15 cellular contexts compared by ENCODE assay signal in the genomic region with DNA sequence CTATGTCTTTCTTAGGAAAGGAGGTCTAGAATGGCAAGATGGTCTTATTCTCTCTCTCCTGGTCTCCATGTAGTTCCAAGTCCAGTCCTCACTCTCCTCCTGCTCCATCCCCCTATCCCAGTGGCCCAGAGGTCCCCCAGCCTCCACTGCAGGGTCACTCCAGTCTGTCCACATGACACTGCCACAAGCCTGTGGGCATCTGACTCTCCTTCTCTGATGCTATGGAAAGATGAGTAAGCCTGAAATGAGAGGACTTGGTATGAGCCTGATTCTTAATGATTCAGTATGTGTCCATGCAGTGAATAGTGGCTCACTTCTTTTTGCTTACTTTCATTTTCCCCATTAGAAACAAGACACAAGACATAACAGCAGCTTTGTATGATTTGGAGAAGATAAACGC.
DNase-seq lines count a peak whose midpoint lies in the region; ATAC-seq and TF ChIP-seq lines count a peak whose summit lies in the region.
"Had no signal": no experiment of that assay in that cellular context is flagged by ENCODE, and none has a peak within 500 bp of the region (broad histone marks: within the 10 kb centered on the region; RNA-seq: fewer than 3 reads in every experiment).

No MANE protein-coding gene starts in this region.

- no peaks in the 10 kb centered on the region for H3K9me3 ChIP-seq in adrenal gland (replicated peaks in 1 of 3)
- H3K9me3 ChIP-seq: BLaER1 treated with 17β-estradiol and CSF1 and Interleukin-3, amounts not matched to agents 10 nM and 100 nM; vagina had no signal

- peaks cover 24% of the 10 kb centered on the region for H3K4me1 Mint-ChIP-seq in osteocyte (ENCODE audit: unreplicated experiment)
- H3K4me1 Mint-ChIP-seq: endodermal cell had no signal

- peak overlapping the region; percentile 47 for H3K4me3 Mint-ChIP-seq in osteocyte (ENCODE audit: unreplicated experiment)
- H3K4me3 Mint-ChIP-seq: endodermal cell had no signal

- H3K27me3 ChIP-seq in adrenal gland, result no peaks in the 10 kb centered on the region
- H3K27me3 ChIP-seq: BLaER1 treated with 17β-estradiol and CSF1 and Interleukin-3, amounts not matched to agents 10 nM and 100 nM; vagina had no signal

- no peak overlapping the region for H3K4me3 ChIP-seq in adrenal gland
- H3K4me3 ChIP-seq: BLaER1 treated with 17β-estradiol and CSF1 and Interleukin-3, amounts not matched to agents 10 nM and 100 nM; vagina had no signal

- intact Hi-C loops in adrenal gland (cut with DNase I), result no loop called here

- peak; percentile 11 for DNase-seq in Daoy (ENCODE audit: low read depth)
- peak; percentile 10 for DNase-seq in RPMI7951 (ENCODE audit: low read depth)
- DNase-seq in dedifferentiated amniotic fluid mesenchymal stem cell (ENCODE audit: extremely low spot score), result peak; percentile 81
- DNase-seq in osteocyte (ENCODE audit: extremely low spot score, unreplicated experiment), result no peak
- DNase-seq in adrenal gland, result no peak
- no peak for DNase-seq in dermis blood vessel endothelial cell
- no peak for DNase-seq in NCI-H524 (lab: John Stamatoyannopoulos, UW)
- DNase-seq: activated CD4-positive, alpha-beta T cell treated with anti-CD3 and anti-CD28 coated beads for 1 hour; endodermal cell; NCI-H1092; NCI-H345 had no signal

- peaks cover 7% of the 10 kb centered on the region for H3K9me3 Mint-ChIP-seq in osteocyte (ENCODE audit: unreplicated experiment)
- H3K9me3 Mint-ChIP-seq: endodermal cell had no signal

- no peaks in the 10 kb centered on the region for H3K27me3 Mint-ChIP-seq in osteocyte (ENCODE audit: unreplicated experiment)

- 63 to 79% (median 71%) methylated on average over 1 of the region's 1 CpG for WGBS in adrenal gland, 4 donors

- TF ChIP-seq CTCF in osteocyte (IDR thresholded peaks at IDR 0.05), result no peak
- TF ChIP-seq CTCF in adrenal gland (IDR thresholded peaks at IDR 0.05), result no peak

- ATAC-seq in GM21360 (IDR thresholded peaks at IDR 0.05; ENCODE audit: unreplicated experiment), result no peak
- ATAC-seq: HCT116 had no signal

- no peaks in the 10 kb centered on the region for H3K36me3 ChIP-seq in adrenal gland (replicated peaks in 1 of 2)
- H3K36me3 ChIP-seq: BLaER1 treated with 17β-estradiol and CSF1 and Interleukin-3, amounts not matched to agents 10 nM and 100 nM; vagina had no signal

- H3K36me3 Mint-ChIP-seq in osteocyte (ENCODE audit: unreplicated experiment), result no peaks in the 10 kb centered on the region

- H3K27ac Mint-ChIP-seq in osteocyte (ENCODE audit: unreplicated experiment), result peak overlapping the region; percentile 99
- H3K27ac Mint-ChIP-seq: endodermal cell had no signal

- TF ChIP-seq POLR2A in adrenal gland (IDR thresholded peaks at IDR 0.05), result no peak

- H3K27ac ChIP-seq in adrenal gland, result no peak overlapping the region
- H3K27ac ChIP-seq: BLaER1 treated with 17β-estradiol and CSF1 and Interleukin-3, amounts not matched to agents 10 nM and 100 nM; vagina had no signal

- H3K4me1 ChIP-seq in adrenal gland (replicated peaks in 1 of 2), result no peaks in the 10 kb centered on the region
- H3K4me1 ChIP-seq: BLaER1 treated with 17β-estradiol and CSF1 and Interleukin-3, amounts not matched to agents 10 nM and 100 nM; vagina had no signal

Comparison
In these comparisons a context has a peak if more than half of its experiments do, and no peak if none do; other contexts are left out.
1. DNase-seq: peak in Daoy (single experiment), RPMI7951 (single experiment) and dedifferentiated amniotic fluid mesenchymal stem cell (single experiment); none in osteocyte (single experiment), adrenal gland (0 of 7), dermis blood vessel endothelial cell (single experiment) and NCI-H524 (0 of 2).